Comparison of ENCODE assay signal across 1 cellular context in genomic region chr17:8222630-8223355, GRCh38.
TF ChIP-seq lines count a peak whose summit lies in the region.

No MANE protein-coding gene starts in this region.

TF ChIP-seq in GM12878, 131 proteins besides CTCF, POLR2A, EP300 and RAD21 (continued from another document and continues in another):
- TF ChIP-seq, protein P1, sequence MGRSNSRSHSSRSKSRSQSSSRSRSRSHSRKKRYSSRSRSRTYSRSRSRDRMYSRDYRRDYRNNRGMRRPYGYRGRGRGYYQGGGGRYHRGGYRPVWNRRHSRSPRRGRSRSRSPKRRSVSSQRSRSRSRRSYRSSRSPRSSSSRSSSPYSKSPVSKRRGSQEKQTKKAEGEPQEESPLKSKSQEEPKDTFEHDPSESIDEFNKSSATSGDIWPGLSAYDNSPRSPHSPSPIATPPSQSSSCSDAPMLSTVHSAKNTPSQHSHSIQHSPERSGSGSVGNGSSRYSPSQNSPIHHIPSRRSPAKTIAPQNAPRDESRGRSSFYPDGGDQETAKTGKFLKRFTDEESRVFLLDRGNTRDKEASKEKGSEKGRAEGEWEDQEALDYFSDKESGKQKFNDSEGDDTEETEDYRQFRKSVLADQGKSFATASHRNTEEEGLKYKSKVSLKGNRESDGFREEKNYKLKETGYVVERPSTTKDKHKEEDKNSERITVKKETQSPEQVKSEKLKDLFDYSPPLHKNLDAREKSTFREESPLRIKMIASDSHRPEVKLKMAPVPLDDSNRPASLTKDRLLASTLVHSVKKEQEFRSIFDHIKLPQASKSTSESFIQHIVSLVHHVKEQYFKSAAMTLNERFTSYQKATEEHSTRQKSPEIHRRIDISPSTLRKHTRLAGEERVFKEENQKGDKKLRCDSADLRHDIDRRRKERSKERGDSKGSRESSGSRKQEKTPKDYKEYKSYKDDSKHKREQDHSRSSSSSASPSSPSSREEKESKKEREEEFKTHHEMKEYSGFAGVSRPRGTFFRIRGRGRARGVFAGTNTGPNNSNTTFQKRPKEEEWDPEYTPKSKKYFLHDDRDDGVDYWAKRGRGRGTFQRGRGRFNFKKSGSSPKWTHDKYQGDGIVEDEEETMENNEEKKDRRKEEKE (IDR thresholded peaks at IDR 0.05) = no peak
- TF ChIP-seq, protein P2, sequence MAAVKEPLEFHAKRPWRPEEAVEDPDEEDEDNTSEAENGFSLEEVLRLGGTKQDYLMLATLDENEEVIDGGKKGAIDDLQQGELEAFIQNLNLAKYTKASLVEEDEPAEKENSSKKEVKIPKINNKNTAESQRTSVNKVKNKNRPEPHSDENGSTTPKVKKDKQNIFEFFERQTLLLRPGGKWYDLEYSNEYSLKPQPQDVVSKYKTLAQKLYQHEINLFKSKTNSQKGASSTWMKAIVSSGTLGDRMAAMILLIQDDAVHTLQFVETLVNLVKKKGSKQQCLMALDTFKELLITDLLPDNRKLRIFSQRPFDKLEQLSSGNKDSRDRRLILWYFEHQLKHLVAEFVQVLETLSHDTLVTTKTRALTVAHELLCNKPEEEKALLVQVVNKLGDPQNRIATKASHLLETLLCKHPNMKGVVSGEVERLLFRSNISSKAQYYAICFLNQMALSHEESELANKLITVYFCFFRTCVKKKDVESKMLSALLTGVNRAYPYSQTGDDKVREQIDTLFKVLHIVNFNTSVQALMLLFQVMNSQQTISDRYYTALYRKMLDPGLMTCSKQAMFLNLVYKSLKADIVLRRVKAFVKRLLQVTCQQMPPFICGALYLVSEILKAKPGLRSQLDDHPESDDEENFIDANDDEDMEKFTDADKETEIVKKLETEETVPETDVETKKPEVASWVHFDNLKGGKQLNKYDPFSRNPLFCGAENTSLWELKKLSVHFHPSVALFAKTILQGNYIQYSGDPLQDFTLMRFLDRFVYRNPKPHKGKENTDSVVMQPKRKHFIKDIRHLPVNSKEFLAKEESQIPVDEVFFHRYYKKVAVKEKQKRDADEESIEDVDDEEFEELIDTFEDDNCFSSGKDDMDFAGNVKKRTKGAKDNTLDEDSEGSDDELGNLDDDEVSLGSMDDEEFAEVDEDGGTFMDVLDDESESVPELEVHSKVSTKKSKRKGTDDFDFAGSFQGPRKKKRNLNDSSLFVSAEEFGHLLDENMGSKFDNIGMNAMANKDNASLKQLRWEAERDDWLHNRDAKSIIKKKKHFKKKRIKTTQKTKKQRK (IDR thresholded peaks at IDR 0.05; ENCODE audit: low read depth, low read length) = no peak
- TF ChIP-seq PML (IDR thresholded peaks at IDR 0.05; ENCODE audit: low read length) = peak; percentile 18; the same call in 1 of the 2 replicates
- TF ChIP-seq ZNF207 (IDR thresholded peaks at IDR 0.05; ENCODE audit: borderline replicate concordance) = peak; percentile 29
- TF ChIP-seq E4F1 (IDR thresholded peaks at IDR 0.05; ENCODE audit: borderline replicate concordance, partially characterized antibody) = no peak
- TF ChIP-seq NR2C1 (IDR thresholded peaks at IDR 0.05) = no peak
- no peak for TF ChIP-seq BACH1 (IDR thresholded peaks at IDR 0.05; ENCODE audit: borderline replicate concordance)
- TF ChIP-seq SIN3A (IDR thresholded peaks at IDR 0.05; ENCODE audit: low read depth, low read length) = peak; percentile 63; the same call in 1 of the 2 replicates
- TF ChIP-seq, protein P3, sequence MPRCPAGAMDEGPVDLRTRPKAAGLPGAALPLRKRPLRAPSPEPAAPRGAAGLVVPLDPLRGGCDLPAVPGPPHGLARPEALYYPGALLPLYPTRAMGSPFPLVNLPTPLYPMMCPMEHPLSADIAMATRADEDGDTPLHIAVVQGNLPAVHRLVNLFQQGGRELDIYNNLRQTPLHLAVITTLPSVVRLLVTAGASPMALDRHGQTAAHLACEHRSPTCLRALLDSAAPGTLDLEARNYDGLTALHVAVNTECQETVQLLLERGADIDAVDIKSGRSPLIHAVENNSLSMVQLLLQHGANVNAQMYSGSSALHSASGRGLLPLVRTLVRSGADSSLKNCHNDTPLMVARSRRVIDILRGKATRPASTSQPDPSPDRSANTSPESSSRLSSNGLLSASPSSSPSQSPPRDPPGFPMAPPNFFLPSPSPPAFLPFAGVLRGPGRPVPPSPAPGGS (IDR thresholded peaks at IDR 0.05; ENCODE audit: borderline replicate concordance, insufficient read depth, low read depth, low read length, poor library complexity, severe bottlenecking) = no peak
- TF ChIP-seq SUZ12 (IDR thresholded peaks at IDR 0.05; ENCODE audit: unreplicated experiment) = no peak
- TF ChIP-seq NR2F1 (conservative IDR thresholded peaks at IDR 0.05) = peak; percentile 43; the same call in 1 of the 2 replicates
- no peak for TF ChIP-seq SIX5 (IDR thresholded peaks at IDR 0.05; ENCODE audit: low read depth, low read length, severe bottlenecking)
- TF ChIP-seq, protein P4, sequence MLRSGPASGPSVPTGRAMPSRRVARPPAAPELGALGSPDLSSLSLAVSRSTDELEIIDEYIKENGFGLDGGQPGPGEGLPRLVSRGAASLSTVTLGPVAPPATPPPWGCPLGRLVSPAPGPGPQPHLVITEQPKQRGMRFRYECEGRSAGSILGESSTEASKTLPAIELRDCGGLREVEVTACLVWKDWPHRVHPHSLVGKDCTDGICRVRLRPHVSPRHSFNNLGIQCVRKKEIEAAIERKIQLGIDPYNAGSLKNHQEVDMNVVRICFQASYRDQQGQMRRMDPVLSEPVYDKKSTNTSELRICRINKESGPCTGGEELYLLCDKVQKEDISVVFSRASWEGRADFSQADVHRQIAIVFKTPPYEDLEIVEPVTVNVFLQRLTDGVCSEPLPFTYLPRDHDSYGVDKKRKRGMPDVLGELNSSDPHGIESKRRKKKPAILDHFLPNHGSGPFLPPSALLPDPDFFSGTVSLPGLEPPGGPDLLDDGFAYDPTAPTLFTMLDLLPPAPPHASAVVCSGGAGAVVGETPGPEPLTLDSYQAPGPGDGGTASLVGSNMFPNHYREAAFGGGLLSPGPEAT (IDR thresholded peaks at IDR 0.05; ENCODE audit: low read depth) = peak; percentile 78
- peak in 1 of 2 experiments; percentile 64; a peak in 2 of 4 replicates for TF ChIP-seq SRF (IDR thresholded peaks at IDR 0.05; ENCODE audit: low read depth in 2 of 2, low read length in 2 of 2)
- peak; percentile 21; the same call in 1 of the 2 replicates for TF ChIP-seq NBN (IDR thresholded peaks at IDR 0.05)
- 0 out of 2 replicates have a peak, but pooled peaks have one; percentile 49 for TF ChIP-seq POLR2AphosphoS2 (IDR thresholded peaks at IDR 0.05; ENCODE audit: low read depth, low read length)
- TF ChIP-seq CREB1 (IDR thresholded peaks at IDR 0.05; ENCODE audit: low read depth) = peak; percentile 75; the same call in 1 of the 2 replicates
- TF ChIP-seq WRNIP1 (IDR thresholded peaks at IDR 0.05; ENCODE audit: borderline replicate concordance, low read depth, low read length) = no peak
- TF ChIP-seq ZNF687 (IDR thresholded peaks at IDR 0.05) = peak; percentile 63
- TF ChIP-seq, protein P5, sequence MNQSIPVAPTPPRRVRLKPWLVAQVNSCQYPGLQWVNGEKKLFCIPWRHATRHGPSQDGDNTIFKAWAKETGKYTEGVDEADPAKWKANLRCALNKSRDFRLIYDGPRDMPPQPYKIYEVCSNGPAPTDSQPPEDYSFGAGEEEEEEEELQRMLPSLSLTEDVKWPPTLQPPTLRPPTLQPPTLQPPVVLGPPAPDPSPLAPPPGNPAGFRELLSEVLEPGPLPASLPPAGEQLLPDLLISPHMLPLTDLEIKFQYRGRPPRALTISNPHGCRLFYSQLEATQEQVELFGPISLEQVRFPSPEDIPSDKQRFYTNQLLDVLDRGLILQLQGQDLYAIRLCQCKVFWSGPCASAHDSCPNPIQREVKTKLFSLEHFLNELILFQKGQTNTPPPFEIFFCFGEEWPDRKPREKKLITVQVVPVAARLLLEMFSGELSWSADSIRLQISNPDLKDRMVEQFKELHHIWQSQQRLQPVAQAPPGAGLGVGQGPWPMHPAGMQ (IDR thresholded peaks at IDR 0.05; ENCODE audit: borderline replicate concordance) = no peak
- no peak for TF ChIP-seq MTA3 (IDR thresholded peaks at IDR 0.05; ENCODE audit: borderline replicate concordance, low read length)
- TF ChIP-seq, protein P6, sequence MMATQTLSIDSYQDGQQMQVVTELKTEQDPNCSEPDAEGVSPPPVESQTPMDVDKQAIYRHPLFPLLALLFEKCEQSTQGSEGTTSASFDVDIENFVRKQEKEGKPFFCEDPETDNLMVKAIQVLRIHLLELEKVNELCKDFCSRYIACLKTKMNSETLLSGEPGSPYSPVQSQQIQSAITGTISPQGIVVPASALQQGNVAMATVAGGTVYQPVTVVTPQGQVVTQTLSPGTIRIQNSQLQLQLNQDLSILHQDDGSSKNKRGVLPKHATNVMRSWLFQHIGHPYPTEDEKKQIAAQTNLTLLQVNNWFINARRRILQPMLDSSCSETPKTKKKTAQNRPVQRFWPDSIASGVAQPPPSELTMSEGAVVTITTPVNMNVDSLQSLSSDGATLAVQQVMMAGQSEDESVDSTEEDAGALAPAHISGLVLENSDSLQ (IDR thresholded peaks at IDR 0.05) = no peak
- TF ChIP-seq ATF7 (IDR thresholded peaks at IDR 0.05; ENCODE audit: low read depth) = no peak
- peak; percentile 98 for TF ChIP-seq TARDBP (IDR thresholded peaks at IDR 0.05; ENCODE audit: borderline replicate concordance)
- TF ChIP-seq MYB (IDR thresholded peaks at IDR 0.05; ENCODE audit: borderline replicate concordance, low read depth, low read length) = no peak
- TF ChIP-seq NKRF (conservative IDR thresholded peaks at IDR 0.05) = peak; percentile 35
- no peak for TF ChIP-seq BMI1 (IDR thresholded peaks at IDR 0.05; ENCODE audit: borderline replicate concordance)
- TF ChIP-seq KLF5 (IDR thresholded peaks at IDR 0.05; ENCODE audit: partially characterized antibody) = peak; percentile 37
- peak; percentile 16; the same call in 1 of the 2 replicates for TF ChIP-seq RB1 (IDR thresholded peaks at IDR 0.05; ENCODE audit: borderline replicate concordance)
- no peak for TF ChIP-seq BCL11A (IDR thresholded peaks at IDR 0.05; ENCODE audit: low read depth, low read length)
- no peak for TF ChIP-seq EZH2 (IDR thresholded peaks at IDR 0.05; ENCODE audit: borderline replicate concordance, control insufficient read depth, low read depth, low read length)
- TF ChIP-seq SMAD5 (IDR thresholded peaks at IDR 0.05; ENCODE audit: low read depth) = peak; percentile 70
- TF ChIP-seq PAX8 (IDR thresholded peaks at IDR 0.05) = no peak
- no peak for TF ChIP-seq HDGF (IDR thresholded peaks at IDR 0.05)
- no peak for TF ChIP-seq NFIC (IDR thresholded peaks at IDR 0.05; ENCODE audit: low read depth, low read length)
- TF ChIP-seq STAT1 (conservative IDR thresholded peaks at IDR 0.05) = no peak; the same call in 1 of the 2 replicates
- TF ChIP-seq NFYA (IDR thresholded peaks at IDR 0.05; ENCODE audit: borderline replicate concordance, low read depth, low read length) = no peak
- TF ChIP-seq SMAD1 (IDR thresholded peaks at IDR 0.05; ENCODE audit: low read depth, partially characterized antibody) = no peak
- TF ChIP-seq MAX (IDR thresholded peaks at IDR 0.05; ENCODE audit: low read depth, low read length) = 0 out of 2 replicates have a peak, but pooled peaks have one; percentile 3
